8 cellular contexts compared by ENCODE assay signal in genomic region chr2:185738679-185739472, GRCh38. TPM values are rescaled to one million over a fixed set of nuclear protein-coding genes. Genes with fewer than 3 reads are reported as not detected.
A peak's percentile ranks its signal among the peaks of the same experiment; 100 is the strongest.
DNase-seq lines count a peak whose midpoint lies in the region; ATAC-seq and TF ChIP-seq lines count a peak whose summit lies in the region.

A gene with protein sequence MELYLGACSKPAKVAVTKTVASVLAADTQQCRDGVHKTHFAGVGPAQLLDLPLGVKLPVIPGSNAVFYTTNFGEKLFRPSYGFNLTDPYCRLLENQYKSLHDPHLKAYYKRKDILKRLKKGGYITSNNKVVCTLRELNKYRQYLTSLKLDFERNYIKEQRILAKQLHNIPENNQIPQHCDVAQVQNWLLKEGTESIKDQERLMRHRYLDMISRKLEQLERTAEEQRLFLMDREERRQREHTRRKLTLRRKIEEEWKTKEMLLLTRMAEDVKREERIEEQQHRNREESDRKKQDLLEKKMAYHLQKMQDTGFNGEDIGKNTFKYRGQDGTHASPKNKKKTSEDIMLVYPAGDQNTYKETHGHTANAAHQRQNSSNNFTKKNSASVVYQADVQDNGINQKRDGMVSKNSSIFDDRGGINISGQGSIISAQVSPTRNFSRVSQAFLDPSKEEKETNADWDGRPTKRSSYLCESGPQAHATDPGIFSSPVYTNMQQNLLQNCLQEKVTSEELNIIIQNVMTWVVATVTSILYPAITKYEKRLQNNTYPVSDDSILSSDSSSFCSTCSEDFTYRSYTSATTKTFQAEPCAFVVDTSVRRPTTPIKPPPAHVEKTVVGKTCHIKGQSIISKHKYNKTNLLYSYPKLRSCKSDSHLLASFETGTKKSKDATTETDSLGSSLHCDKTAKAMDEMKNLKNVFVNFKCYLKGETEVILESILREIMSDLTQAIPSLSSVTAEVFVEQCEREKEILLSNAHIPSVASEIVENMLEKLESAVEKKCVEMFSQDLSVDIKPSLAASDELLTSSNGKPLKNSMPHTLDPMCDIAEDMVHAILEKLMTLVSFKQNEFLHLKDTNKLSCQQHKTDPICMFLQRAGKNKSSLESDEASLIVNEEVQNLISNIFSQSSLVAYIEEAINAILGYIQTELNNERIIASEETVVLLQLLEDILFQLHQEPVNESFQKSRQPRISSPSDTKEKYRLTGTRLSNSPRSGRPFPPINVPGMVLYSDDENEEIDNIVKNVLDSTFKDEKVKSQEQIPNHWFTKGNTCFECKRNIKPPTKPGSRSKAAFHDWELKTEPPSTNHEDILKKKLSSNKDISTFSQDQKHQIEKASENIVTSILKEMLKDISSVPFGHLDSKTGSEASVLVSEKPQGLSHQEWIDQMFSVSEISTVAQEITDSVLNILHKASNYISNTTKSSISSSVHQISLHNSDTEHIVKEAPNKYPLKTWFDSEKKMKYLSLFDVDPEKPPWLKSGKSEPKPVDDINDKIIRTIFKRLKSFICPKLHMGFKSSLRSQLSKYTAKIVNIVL (N-terminal part only) (plus strand): TSS chr2:185738804. CDS start chr2:185738895, 91 bp downstream.

- H2BK120ac ChIP-seq in trophoblast cell (ENCODE audit: insufficient read depth, low read length, poor library complexity) = no peak within 1 kb of the TSS

- no peaks in the 10 kb centered on the region for H3K79me2 ChIP-seq in trophoblast cell (ENCODE audit: control insufficient read depth, insufficient read depth, low read length, poor library complexity)

- H3K18ac ChIP-seq in trophoblast cell (ENCODE audit: low read length) = no peak within 1 kb of the TSS

- H3K4me1 ChIP-seq in trophoblast cell (ENCODE audit: control insufficient read depth in 1 of 2, insufficient read depth in 2 of 2, low read length in 2 of 2) = peaks cover 0 to 2% of the 10 kb centered on the region in 2 experiments

- no peak within 1 kb of the TSS for H2BK12ac ChIP-seq in trophoblast cell (ENCODE audit: low read length)

- intact Hi-C loops in activated T-helper 1 cell treated with anti-CD3 and anti-CD28 coated beads, Interleukin-12 subunit alpha, Interleukin-12 subunit beta, Interleukin-2, Interleukin-4 antibody, amounts not matched to agents 30 ng/mL and 10 ng/mL and 1 ng/mL, durations not matched to agents 14 hours and 24 hours and 36 hours (cut with micrococcal nuclease) = loop anchor here (2.0 kb wide), 1 partner anchor 448 kb away; no protein-coding TSS in a partner anchor

- H3K9me3 Mint-ChIP-seq in activated T-helper 1 cell treated with anti-CD3 and anti-CD28 coated beads, Interleukin-12 subunit alpha, Interleukin-12 subunit beta, Interleukin-2, Interleukin-4 antibody, amounts not matched to agents 30 ng/mL and 10 ng/mL and 1 ng/mL, durations not matched to agents 14 hours and 24 hours and 36 hours = no peaks in the 10 kb centered on the region
- H3K9me3 Mint-ChIP-seq in glutamatergic neuron (ENCODE audit: unreplicated experiment) = peaks cover 4% of the 10 kb centered on the region

- H2AFZ ChIP-seq in trophoblast cell (ENCODE audit: insufficient read depth, low read length, poor library complexity) = peak within 1 kb of the TSS; percentile 20

- H2AK5ac ChIP-seq in trophoblast cell (ENCODE audit: low read length) = no peak within 1 kb of the TSS

- H3K36me3 Mint-ChIP-seq in activated T-helper 1 cell treated with anti-CD3 and anti-CD28 coated beads, Interleukin-12 subunit alpha, Interleukin-12 subunit beta, Interleukin-2, Interleukin-4 antibody, amounts not matched to agents 30 ng/mL and 10 ng/mL and 1 ng/mL, durations not matched to agents 14 hours and 24 hours and 36 hours (ENCODE audit: low read depth) = no peaks in the 10 kb centered on the region
- H3K36me3 Mint-ChIP-seq in glutamatergic neuron (ENCODE audit: unreplicated experiment) = peaks cover 6% of the 10 kb centered on the region

- no CpG with 5 or more reads among the region's 59 CpGs for WGBS in trophoblast cell (ENCODE audit: extremely low coverage, insufficient coverage, insufficient read length)

- DNase-seq in D341Med (ENCODE audit: low spot score) (peak; percentile 18), glutamatergic neuron (peak; percentile 96), trophoblast cell (peak; percentile 91 to 92), NCI-H1417 treated with DMSO at 0.1 percent for 48 hours (lab: John Stamatoyannopoulos, UW) (no peak)
- peak; percentile 9 for DNase-seq in activated T-helper 1 cell treated with anti-CD3 and anti-CD28 coated beads, Interleukin-12 subunit alpha, Interleukin-12 subunit beta, Interleukin-2, Interleukin-4 antibody, amounts not matched to agents 30 ng/mL and 10 ng/mL and 1 ng/mL, durations not matched to agents 14 hours and 24 hours and 36 hours (ENCODE audit: low spot score)

- H4K8ac ChIP-seq in trophoblast cell (ENCODE audit: low read depth, low read length) = peak within 1 kb of the TSS; percentile 72

- H4K91ac ChIP-seq in trophoblast cell (ENCODE audit: low read depth, low read length) = no peak within 1 kb of the TSS

- no peaks in the 10 kb centered on the region for H3K36me3 ChIP-seq in trophoblast cell (ENCODE audit: control insufficient read depth in 1 of 2, insufficient read depth in 2 of 2, low read length in 2 of 2)

- peak within 1 kb of the TSS; percentile 78 for H3K4me3 ChIP-seq in trophoblast cell (ENCODE audit: low read depth, low read length)

- H3K4me2 ChIP-seq in trophoblast cell (ENCODE audit: low read length) = peak within 1 kb of the TSS; percentile 59

- no peak within 1 kb of the TSS for H3K27ac Mint-ChIP-seq in activated T-helper 1 cell treated with anti-CD3 and anti-CD28 coated beads, Interleukin-12 subunit alpha, Interleukin-12 subunit beta, Interleukin-2, Interleukin-4 antibody, amounts not matched to agents 30 ng/mL and 10 ng/mL and 1 ng/mL, durations not matched to agents 14 hours and 24 hours and 36 hours
- H3K27ac Mint-ChIP-seq in glutamatergic neuron (ENCODE audit: unreplicated experiment) = peak within 1 kb of the TSS; percentile 30

- H4K12ac ChIP-seq in trophoblast cell (ENCODE audit: low read depth, low read length) = peak within 1 kb of the TSS; percentile 11

- H3K14ac ChIP-seq in trophoblast cell (ENCODE audit: low read length) = no peak within 1 kb of the TSS

- H2BK5ac ChIP-seq in trophoblast cell (ENCODE audit: low read depth, low read length, poor library complexity) = no peak within 1 kb of the TSS

- no peaks in the 10 kb centered on the region for H3K79me1 ChIP-seq in trophoblast cell (ENCODE audit: low read length)

- ATAC-seq in GM19467 (IDR thresholded peaks at IDR 0.05; ENCODE audit: unreplicated experiment) (peak; percentile 100), HG03520 (IDR thresholded peaks at IDR 0.05; ENCODE audit: unreplicated experiment) (peak; percentile 96), GM18873 (IDR thresholded peaks at IDR 0.05; ENCODE audit: low FRiP score, unreplicated experiment) (no peak)

- no peak within 1 kb of the TSS for H3K27ac ChIP-seq in trophoblast cell (ENCODE audit: low read depth, low read length)

- no peak within 1 kb of the TSS for H3K4me3 Mint-ChIP-seq in activated T-helper 1 cell treated with anti-CD3 and anti-CD28 coated beads, Interleukin-12 subunit alpha, Interleukin-12 subunit beta, Interleukin-2, Interleukin-4 antibody, amounts not matched to agents 30 ng/mL and 10 ng/mL and 1 ng/mL, durations not matched to agents 14 hours and 24 hours and 36 hours
- peak within 1 kb of the TSS; percentile 80 for H3K4me3 Mint-ChIP-seq in glutamatergic neuron (ENCODE audit: unreplicated experiment)

- peak; percentile 97 for TF ChIP-seq CTCF in glutamatergic neuron (IDR thresholded peaks at IDR 0.05; ENCODE audit: partially characterized antibody, unreplicated experiment)

- H3K9me3 ChIP-seq in trophoblast cell (ENCODE audit: insufficient read depth, low read depth, low read length) = no peaks in the 10 kb centered on the region

- no peak within 1 kb of the TSS for H3K23ac ChIP-seq in trophoblast cell (ENCODE audit: low read length)

- H3K4me1 Mint-ChIP-seq in activated T-helper 1 cell treated with anti-CD3 and anti-CD28 coated beads, Interleukin-12 subunit alpha, Interleukin-12 subunit beta, Interleukin-2, Interleukin-4 antibody, amounts not matched to agents 30 ng/mL and 10 ng/mL and 1 ng/mL, durations not matched to agents 14 hours and 24 hours and 36 hours (ENCODE audit: low read depth) = no peaks in the 10 kb centered on the region
- H3K4me1 Mint-ChIP-seq in glutamatergic neuron (ENCODE audit: low read depth, unreplicated experiment) = peaks cover 4% of the 10 kb centered on the region

- H3K27me3 ChIP-seq in trophoblast cell (ENCODE audit: insufficient read depth, low read length) = no peaks in the 10 kb centered on the region

- no peak within 1 kb of the TSS for H3K9ac ChIP-seq in trophoblast cell (ENCODE audit: low read length)

- peaks cover 3% of the 10 kb centered on the region for H3K27me3 Mint-ChIP-seq in activated T-helper 1 cell treated with anti-CD3 and anti-CD28 coated beads, Interleukin-12 subunit alpha, Interleukin-12 subunit beta, Interleukin-2, Interleukin-4 antibody, amounts not matched to agents 30 ng/mL and 10 ng/mL and 1 ng/mL, durations not matched to agents 14 hours and 24 hours and 36 hours (ENCODE audit: insufficient read depth)
- no peaks in the 10 kb centered on the region for H3K27me3 Mint-ChIP-seq in glutamatergic neuron (ENCODE audit: unreplicated experiment)

- H3K4ac ChIP-seq in trophoblast cell (ENCODE audit: low read depth, low read length) = no peak within 1 kb of the TSS

RNA-seq across cellular contexts. Expression of the gene that starts here (rescaled TPM):
- total RNA-seq in activated T-helper 1 cell treated with anti-CD3 and anti-CD28 coated beads, Interleukin-12 subunit alpha, Interleukin-12 subunit beta, Interleukin-2, Interleukin-4 antibody, amounts not matched to agents 30 ng/mL and 10 ng/mL and 1 ng/mL, durations not matched to agents 14 hours and 24 hours and 36 hours = 0.23 TPM in 1 of 2 replicates, not detected in the other
- total RNA-seq in glutamatergic neuron (ENCODE audit: unreplicated experiment) = 56.4 TPM
- polyA plus RNA-seq in trophoblast cell (2013) = 0.75 and 1.7 TPM in 2 replicates

Comparison
In these comparisons a context has a peak if more than half of its experiments do, and no peak if none do; other contexts are left out.
1. RNA of the gene that starts here (total RNA-seq): 56.4 TPM in glutamatergic neuron (single experiment); 0.23 TPM in activated T-helper 1 cell treated with anti-CD3 and anti-CD28 coated beads, Interleukin-12 subunit alpha, Interleukin-12 subunit beta, Interleukin-2, Interleukin-4 antibody, amounts not matched to agents 30 ng/mL and 10 ng/mL and 1 ng/mL, durations not matched to agents 14 hours and 24 hours and 36 hours; every median in the first group is over 10 times any median in the second.
2. Peak in DNase-seq in activated T-helper 1 cell treated with anti-CD3 and anti-CD28 coated beads, Interleukin-12 subunit alpha, Interleukin-12 subunit beta, Interleukin-2, Interleukin-4 antibody, amounts not matched to agents 30 ng/mL and 10 ng/mL and 1 ng/mL, durations not matched to agents 14 hours and 24 hours and 36 hours; RNA of the gene not detected or under 1 TPM.